In genomic region chr5:137344723-137345322, GRCh38 we compare ENCODE assay signal across 9 cellular contexts.
A peak's percentile ranks its signal among the peaks of the same experiment; 100 is the strongest.
DNase-seq lines count a peak whose midpoint lies in the region; ATAC-seq and TF ChIP-seq lines count a peak whose summit lies in the region.
"Had no signal": no experiment of that assay in that cellular context is flagged by ENCODE, and none has a peak within 500 bp of the region (broad histone marks: within the 10 kb centered on the region; RNA-seq: fewer than 3 reads in every experiment).

No MANE protein-coding gene starts in this region.

- H3K79me2 ChIP-seq in Loucy (ENCODE audit: insufficient read depth, low read length) = no peaks in the 10 kb centered on the region

- no peak overlapping the region for H3K9ac ChIP-seq in Loucy (ENCODE audit: low read depth, low read length, poor library complexity, severe bottlenecking)

- no peak overlapping the region for H3K27ac Mint-ChIP-seq in activated CD4-positive, alpha-beta T cell treated with anti-CD3 and anti-CD28 coated beads, Interleukin-2, amount 10 ng/mL, durations not matched to agents 7 days and 5 days
- H3K27ac Mint-ChIP-seq: activated naive CD8-positive, alpha-beta T cell treated with anti-CD3 and anti-CD28 coated beads, Interleukin-2, amount 10 ng/mL, durations not matched to agents 7 days and 5 days had no signal

- H3K36me3 Mint-ChIP-seq in activated CD4-positive, alpha-beta T cell treated with anti-CD3 and anti-CD28 coated beads, Interleukin-2, amount 10 ng/mL, durations not matched to agents 7 days and 5 days (ENCODE audit: low read depth) = no peaks in the 10 kb centered on the region
- no peaks in the 10 kb centered on the region for H3K36me3 Mint-ChIP-seq in activated T-cell treated with anti-CD3 and anti-CD28 coated beads, Interleukin-2, amount 50 U/mL, for 4 hours (ENCODE audit: insufficient read depth)
- H3K36me3 Mint-ChIP-seq: activated naive CD8-positive, alpha-beta T cell treated with anti-CD3 and anti-CD28 coated beads, Interleukin-2, amount 10 ng/mL, durations not matched to agents 7 days and 5 days had no signal

- peak; percentile 98 for TF ChIP-seq CTCF in Loucy (conservative IDR thresholded peaks at IDR 0.05; ENCODE audit: low read length)

- H2AFZ ChIP-seq in Loucy (ENCODE audit: low read length) = no peak overlapping the region

- peaks cover 1% of the 10 kb centered on the region for H3K27me3 Mint-ChIP-seq in activated CD4-positive, alpha-beta T cell treated with anti-CD3 and anti-CD28 coated beads, Interleukin-2, amount 10 ng/mL, durations not matched to agents 7 days and 5 days
- no peaks in the 10 kb centered on the region for H3K27me3 Mint-ChIP-seq in activated T-cell treated with anti-CD3 and anti-CD28 coated beads, Interleukin-2, amount 50 U/mL, for 4 hours (ENCODE audit: low read depth)

- no peak overlapping the region for H3K4me3 ChIP-seq in Loucy (ENCODE audit: low read length, poor library complexity, severe bottlenecking)

- no peak overlapping the region for H3K4me2 ChIP-seq in Loucy (ENCODE audit: low read depth, low read length, poor library complexity, severe bottlenecking)

- peak; percentile 37 for DNase-seq in activated CD4-positive, alpha-beta T cell treated with anti-CD3 and anti-CD28 coated beads, Interleukin-2, amount 10 ng/mL, durations not matched to agents 7 days and 5 days
- no peak for DNase-seq in activated CD4-positive, alpha-beta T cell treated with anti-CD3 and anti-CD28 coated beads for 4 hours
- DNase-seq in T1000 (lab: John Stamatoyannopoulos, UW) = peak; percentile 31
- DNase-seq in globus pallidus (ENCODE audit: low spot score) = peak; percentile 70
- peak; percentile 4 for DNase-seq in smooth muscle cell of the brain vasculature (ENCODE audit: low read depth, low spot score)
- DNase-seq in activated T-cell treated with anti-CD3 and anti-CD28 coated beads, Interleukin-2, amount 50 U/mL, for 4 hours = no peak
- DNase-seq: activated naive CD8-positive, alpha-beta T cell treated with anti-CD3 and anti-CD28 coated beads, Interleukin-2, amount 10 ng/mL, durations not matched to agents 7 days and 5 days had no signal

- ATAC-seq in HG03442 (IDR thresholded peaks at IDR 0.05; ENCODE audit: unreplicated experiment) = no peak
- no peak for ATAC-seq in activated T-cell treated with anti-CD3 and anti-CD28 coated beads, Interleukin-2, amount 50 U/mL, for 4 hours

- H3K9me3 ChIP-seq in Loucy (ENCODE audit: insufficient read depth, low read depth, low read length) = no peaks in the 10 kb centered on the region

- H3F3A ChIP-seq in Loucy (ENCODE audit: low read depth) = no peaks in the 10 kb centered on the region

- H3K9me2 ChIP-seq in Loucy (replicated peaks; ENCODE audit: low read depth, low read length) = no peaks in the 10 kb centered on the region

- H3K4me1 ChIP-seq in Loucy (ENCODE audit: insufficient read depth, low read length, poor library complexity, severe bottlenecking) = peaks cover 11% of the 10 kb centered on the region

- H4K20me1 ChIP-seq in Loucy (ENCODE audit: insufficient read depth, low read length, poor library complexity, severe bottlenecking) = no peaks in the 10 kb centered on the region

- POLR2A ChIA-PET in activated CD4-positive, alpha-beta T cell treated with anti-CD3 and anti-CD28 coated beads, Interleukin-2, amount 10 ng/mL, durations not matched to agents 7 days and 5 days (lab: Charles Lee) = no interaction called here

- H3K36me3 ChIP-seq in Loucy (ENCODE audit: insufficient read depth, low read length) = no peaks in the 10 kb centered on the region

- no peak overlapping the region for H3K4me3 Mint-ChIP-seq in activated CD4-positive, alpha-beta T cell treated with anti-CD3 and anti-CD28 coated beads, Interleukin-2, amount 10 ng/mL, durations not matched to agents 7 days and 5 days
- no peak overlapping the region for H3K4me3 Mint-ChIP-seq in activated T-cell treated with anti-CD3 and anti-CD28 coated beads, Interleukin-2, amount 50 U/mL, for 4 hours
- H3K4me3 Mint-ChIP-seq: activated naive CD8-positive, alpha-beta T cell treated with anti-CD3 and anti-CD28 coated beads, Interleukin-2, amount 10 ng/mL, durations not matched to agents 7 days and 5 days had no signal

- CTCF ChIA-PET in activated CD4-positive, alpha-beta T cell treated with anti-CD3 and anti-CD28 coated beads, Interleukin-2, amount 10 ng/mL, durations not matched to agents 7 days and 5 days (lab: Charles Lee) = interaction anchor here (0.8 kb wide), 1 partner anchor 153 kb away, joined by 3 read pairs; no protein-coding TSS in a partner anchor

- H3K27me3 ChIP-seq in Loucy (ENCODE audit: insufficient read depth, low read length, poor library complexity, severe bottlenecking) = no peaks in the 10 kb centered on the region

- no peaks in the 10 kb centered on the region for H3K9me3 Mint-ChIP-seq in activated CD4-positive, alpha-beta T cell treated with anti-CD3 and anti-CD28 coated beads, Interleukin-2, amount 10 ng/mL, durations not matched to agents 7 days and 5 days
- H3K9me3 Mint-ChIP-seq in activated T-cell treated with anti-CD3 and anti-CD28 coated beads, Interleukin-2, amount 50 U/mL, for 4 hours = no peaks in the 10 kb centered on the region
- H3K9me3 Mint-ChIP-seq: activated naive CD8-positive, alpha-beta T cell treated with anti-CD3 and anti-CD28 coated beads, Interleukin-2, amount 10 ng/mL, durations not matched to agents 7 days and 5 days had no signal

- H3K4me1 Mint-ChIP-seq in activated CD4-positive, alpha-beta T cell treated with anti-CD3 and anti-CD28 coated beads, Interleukin-2, amount 10 ng/mL, durations not matched to agents 7 days and 5 days = no peaks in the 10 kb centered on the region
- H3K4me1 Mint-ChIP-seq in activated T-cell treated with anti-CD3 and anti-CD28 coated beads, Interleukin-2, amount 50 U/mL, for 4 hours (ENCODE audit: low read depth) = no peaks in the 10 kb centered on the region
- H3K4me1 Mint-ChIP-seq: activated naive CD8-positive, alpha-beta T cell treated with anti-CD3 and anti-CD28 coated beads, Interleukin-2, amount 10 ng/mL, durations not matched to agents 7 days and 5 days had no signal

Comparison
In these comparisons a context has a peak if more than half of its experiments do, and no peak if none do; other contexts are left out.
1. DNase-seq: peak in activated CD4-positive, alpha-beta T cell treated with anti-CD3 and anti-CD28 coated beads, Interleukin-2, amount 10 ng/mL, durations not matched to agents 7 days and 5 days (single experiment), T1000 (single experiment), globus pallidus (single experiment) and smooth muscle cell of the brain vasculature (single experiment); none in activated CD4-positive, alpha-beta T cell treated with anti-CD3 and anti-CD28 coated beads for 4 hours (0 of 2) and activated T-cell treated with anti-CD3 and anti-CD28 coated beads, Interleukin-2, amount 50 U/mL, for 4 hours (single experiment).